ENCODE assay signal across 1 cellular context in the genomic region with DNA sequence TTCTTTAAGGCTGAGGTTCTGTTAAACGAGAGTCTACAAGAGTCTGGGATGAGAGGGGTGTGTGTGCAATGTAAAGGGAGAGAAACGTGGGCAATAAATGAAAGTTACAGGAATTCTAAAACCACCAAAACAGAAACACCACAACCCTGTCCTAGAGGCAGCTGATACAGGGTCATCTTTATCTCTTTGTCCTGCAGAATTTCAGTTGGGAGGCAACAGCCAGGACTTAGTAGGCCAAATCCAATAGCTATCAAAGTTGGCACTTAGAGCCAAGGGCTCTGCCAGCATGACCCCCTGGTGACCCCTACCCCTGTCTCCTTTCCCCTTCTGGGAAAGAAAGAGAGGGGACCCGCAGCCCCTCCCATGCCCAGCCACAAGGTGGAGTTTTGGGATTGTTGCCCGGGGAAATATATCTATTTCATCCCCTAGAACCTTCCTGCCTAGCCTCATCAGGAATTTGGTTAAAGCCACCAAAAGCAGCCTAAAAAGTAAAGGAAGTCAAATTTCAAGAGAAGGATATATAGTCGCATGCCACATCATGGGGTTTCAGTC.
TF ChIP-seq lines count a peak whose summit lies in the region.

No MANE protein-coding gene starts in this region.

TF ChIP-seq in GM23338, 12 proteins besides CTCF, POLR2A, EP300 and RAD21 (continued from another document):
- TF ChIP-seq REST (IDR thresholded peaks at IDR 0.05; ENCODE audit: unreplicated experiment): no peak
- no peak for TF ChIP-seq EZH2phosphoT487 (IDR thresholded peaks at IDR 0.05; ENCODE audit: unreplicated experiment)
TF ChIP-seq in GM23338: peak in this region for 0.
